ENCODE assay signal across 10 cellular contexts in genomic region chr7:128890306-128891109, GRCh38. TPM values are rescaled to one million over a fixed set of nuclear protein-coding genes. Genes with fewer than 3 reads are reported as not detected.
DNase-seq lines count a peak whose midpoint lies in the region; ATAC-seq, FAIRE-seq and TF ChIP-seq lines count a peak whose summit lies in the region.
"Had no signal": no experiment of that assay in that cellular context is flagged by ENCODE, and none has a peak within 500 bp of the region (broad histone marks: within the 10 kb centered on the region; RNA-seq: fewer than 3 reads in every experiment).

No MANE protein-coding gene starts in this region.

- no peak for FAIRE-seq in GM19239 (lab: Jason Lieb, UNC)

- H3K27ac ChIP-seq in CD8-positive, alpha-beta T cell (ENCODE audit: low read depth, low read length): no peak overlapping the region
- peak overlapping the region; percentile 68 for H3K27ac ChIP-seq in PC-3 (ENCODE audit: low read length)

- H3K9me3 ChIP-seq in CD8-positive, alpha-beta T cell (ENCODE audit: low read length): no peaks in the 10 kb centered on the region
- no peaks in the 10 kb centered on the region for H3K9me3 ChIP-seq in PC-3 (ENCODE audit: low read length)

- peaks cover 19% of the 10 kb centered on the region for H3K27me3 Mint-ChIP-seq in CD8-positive, alpha-beta T cell (ENCODE audit: low read depth)
- H3K27me3 Mint-ChIP-seq in endothelial cell (ENCODE audit: unreplicated experiment): peaks cover 3% of the 10 kb centered on the region
- H3K27me3 Mint-ChIP-seq in neural crest cell (ENCODE audit: low read depth): peaks cover 16% of the 10 kb centered on the region

- H3K4me3 Mint-ChIP-seq in CD8-positive, alpha-beta T cell: no peak overlapping the region
- H3K4me3 Mint-ChIP-seq in endothelial cell (ENCODE audit: unreplicated experiment) (no peak overlapping the region), neural crest cell (no peak overlapping the region)

- no peaks in the 10 kb centered on the region for H4K20me1 ChIP-seq in PC-3 (ENCODE audit: low read length)

- no TSS peak for BruUV-seq in PC-3 (replicated peaks; lab: Mats Ljungman, UMichigan)

- H3K36me3 Mint-ChIP-seq in CD8-positive, alpha-beta T cell: no peaks in the 10 kb centered on the region
- peaks cover 4% of the 10 kb centered on the region for H3K36me3 Mint-ChIP-seq in endothelial cell (ENCODE audit: low read depth, unreplicated experiment)
- no peaks in the 10 kb centered on the region for H3K36me3 Mint-ChIP-seq in neural crest cell (ENCODE audit: low read depth)

- ATAC-seq in CD8-positive, alpha-beta T cell: peak; percentile 20
- ATAC-seq in PC-3: peak; percentile 66
- no peak for ATAC-seq in GM19397 (IDR thresholded peaks at IDR 0.05; ENCODE audit: unreplicated experiment)

- POLR2A ChIA-PET in CD8-positive, alpha-beta T cell (lab: Charles Lee): no interaction called here
- POLR2A ChIA-PET in PC-3 (lab: Charles Lee; ENCODE audit: unreplicated experiment): no interaction called here

- no peaks in the 10 kb centered on the region for H3K79me2 ChIP-seq in PC-3 (ENCODE audit: low read length)

- H3K9me2 ChIP-seq in PC-3 (replicated peaks; ENCODE audit: low read length): no peaks in the 10 kb centered on the region

- H3K9ac ChIP-seq in PC-3 (ENCODE audit: low read length): peak overlapping the region; percentile 72

- H3F3A ChIP-seq in PC-3 (ENCODE audit: low read length, unreplicated experiment): no peaks in the 10 kb centered on the region

- intact Hi-C loops in CD8-positive, alpha-beta T cell (cut with DNase I, micrococcal nuclease): no loop called here
- intact Hi-C loops in PC-3 (cut with micrococcal nuclease): no loop called here

- CTCF ChIA-PET in CD8-positive, alpha-beta T cell (lab: Charles Lee): no interaction called here
- CTCF ChIA-PET in PC-3 (lab: Charles Lee): no interaction called here

- peak overlapping the region; percentile 80 for H2AFZ ChIP-seq in PC-3 (ENCODE audit: low read length)

- H3K4me1 ChIP-seq in CD8-positive, alpha-beta T cell (ENCODE audit: insufficient read depth, low read length): no peaks in the 10 kb centered on the region
- H3K4me1 ChIP-seq in PC-3 (ENCODE audit: insufficient read depth, low read length): peaks cover 35% of the 10 kb centered on the region

- peak overlapping the region; percentile 84 for H3K4me2 ChIP-seq in PC-3 (ENCODE audit: low read length)

- H3K9me3 Mint-ChIP-seq in CD8-positive, alpha-beta T cell: no peaks in the 10 kb centered on the region
- H3K9me3 Mint-ChIP-seq in endothelial cell (ENCODE audit: unreplicated experiment): no peaks in the 10 kb centered on the region
- H3K9me3 Mint-ChIP-seq in neural crest cell: no peaks in the 10 kb centered on the region
- H3K9me3 Mint-ChIP-seq: activated T-helper 2 cell treated with anti-CD3 and anti-CD28 coated beads, Interferon-gamma antibody, Interleukin-2, Interleukin-4, amounts not matched to agents 10 μg/mL and 5 μg/mL and 100 μg/mL, durations not matched to agents 14 hours and 24 hours and 36 hours had no signal

- no peaks in the 10 kb centered on the region for H3K36me3 ChIP-seq in CD8-positive, alpha-beta T cell (ENCODE audit: insufficient read depth, low read length)
- H3K36me3 ChIP-seq in PC-3 (ENCODE audit: low read depth, low read length): no peaks in the 10 kb centered on the region

- H3K27me3 ChIP-seq in CD8-positive, alpha-beta T cell (ENCODE audit: insufficient read depth, low read length): no peaks in the 10 kb centered on the region
- no peaks in the 10 kb centered on the region for H3K27me3 ChIP-seq in PC-3 (ENCODE audit: low read length)

- no peak overlapping the region for H3K27ac Mint-ChIP-seq in CD8-positive, alpha-beta T cell
- H3K27ac Mint-ChIP-seq in endothelial cell (ENCODE audit: unreplicated experiment): no peak overlapping the region
- no peak overlapping the region for H3K27ac Mint-ChIP-seq in neural crest cell (ENCODE audit: unreplicated experiment)
- H3K27ac Mint-ChIP-seq: activated T-helper 2 cell treated with anti-CD3 and anti-CD28 coated beads, Interferon-gamma antibody, Interleukin-2, Interleukin-4, amounts not matched to agents 10 μg/mL and 5 μg/mL and 100 μg/mL, durations not matched to agents 14 hours and 24 hours and 36 hours had no signal

- no peaks in the 10 kb centered on the region for H3K4me1 Mint-ChIP-seq in CD8-positive, alpha-beta T cell (ENCODE audit: low read depth)
- H3K4me1 Mint-ChIP-seq in endothelial cell (ENCODE audit: unreplicated experiment) (no peaks in the 10 kb centered on the region), neural crest cell (no peaks in the 10 kb centered on the region)

- no peak overlapping the region for H3K4me3 ChIP-seq in CD8-positive, alpha-beta T cell (ENCODE audit: low read depth, low read length)
- H3K4me3 ChIP-seq in PC-3 (ENCODE audit: low read length): peak overlapping the region; percentile 73

- no peak for TF ChIP-seq CTCF in CD8-positive, alpha-beta T cell (IDR thresholded peaks at IDR 0.05)
- no peak for TF ChIP-seq CTCF in PC-3 (conservative IDR thresholded peaks at IDR 0.05; ENCODE audit: low read depth, low read length)
- no peak for TF ChIP-seq CTCF in endothelial cell (IDR thresholded peaks at IDR 0.05; ENCODE audit: unreplicated experiment)
- TF ChIP-seq CTCF in neural crest cell (conservative IDR thresholded peaks at IDR 0.05): peak; percentile 24

- no peak for DNase-seq in CD8-positive, alpha-beta T cell
- DNase-seq in PC-3 (peak; percentile 71), endothelial cell (ENCODE audit: low spot score) (peak; percentile 43), neural crest cell (ENCODE audit: low read depth, low spot score) (no peak), glomerular visceral epithelial cell (ENCODE audit: extremely low spot score) (no peak), GM19239 (ENCODE audit: insufficient read length, low spot score) (no peak)
- DNase-seq in activated CD4-positive, alpha-beta T cell treated with anti-CD3 and anti-CD28 coated beads, Interleukin-2, amount 50 U/mL, for 48 hours: no peak
- DNase-seq: DMS79 treated with DMSO at 0.1 percent for 48 hours had no signal

RNA-seq across cellular contexts. Expression of gene KCP, which starts 20.0 kb away (rescaled TPM):
- under 1 TPM; 0.19 to 0.43 TPM for total RNA-seq in CD8-positive, alpha-beta T cell
- 3.2 and 3.4 TPM in 2 replicates for total RNA-seq in PC-3 (2014; rRNA removed)
- total RNA-seq in endothelial cell (ENCODE audit: unreplicated experiment): 4.3 TPM
- total RNA-seq in neural crest cell: 2.7 and 2.9 TPM in 2 replicates
- total RNA-seq: activated T-helper 2 cell treated with anti-CD3 and anti-CD28 coated beads, Interferon-gamma antibody, Interleukin-2, Interleukin-4, amounts not matched to agents 10 μg/mL and 5 μg/mL and 100 μg/mL, durations not matched to agents 14 hours and 24 hours and 36 hours had no signal

RNA-seq across cellular contexts. Expression of gene ATP6V1F, which starts 27.9 kb away (rescaled TPM):
- 10 to 100 TPM; 54.8 to 59.3 TPM for total RNA-seq in CD8-positive, alpha-beta T cell
- total RNA-seq in PC-3 (2014; rRNA removed) (129 and 131 TPM in 2 replicates), endothelial cell (ENCODE audit: unreplicated experiment) (132 TPM), neural crest cell (144 and 149 TPM in 2 replicates)

RNA-seq across cellular contexts. Expression of gene IRF5, which starts 47.2 kb away (rescaled TPM):
- under 1 TPM; 0.61 to 0.79 TPM for total RNA-seq in CD8-positive, alpha-beta T cell
- 12.2 and 15.3 TPM in 2 replicates for total RNA-seq in PC-3 (2014; rRNA removed)
- 3.9 TPM for total RNA-seq in endothelial cell (ENCODE audit: unreplicated experiment)
- not detected in 2 replicates for total RNA-seq in neural crest cell

Comparison
In these comparisons a context has a peak if more than half of its experiments do, and no peak if none do; other contexts are left out.
1. DNase-seq: peak in PC-3 (single experiment) and endothelial cell (single experiment); none in CD8-positive, alpha-beta T cell (0 of 7), neural crest cell (single experiment), glomerular visceral epithelial cell (single experiment), activated CD4-positive, alpha-beta T cell treated with anti-CD3 and anti-CD28 coated beads, Interleukin-2, amount 50 U/mL, for 48 hours (0 of 2) and GM19239 (single experiment).